In the genomic region with DNA sequence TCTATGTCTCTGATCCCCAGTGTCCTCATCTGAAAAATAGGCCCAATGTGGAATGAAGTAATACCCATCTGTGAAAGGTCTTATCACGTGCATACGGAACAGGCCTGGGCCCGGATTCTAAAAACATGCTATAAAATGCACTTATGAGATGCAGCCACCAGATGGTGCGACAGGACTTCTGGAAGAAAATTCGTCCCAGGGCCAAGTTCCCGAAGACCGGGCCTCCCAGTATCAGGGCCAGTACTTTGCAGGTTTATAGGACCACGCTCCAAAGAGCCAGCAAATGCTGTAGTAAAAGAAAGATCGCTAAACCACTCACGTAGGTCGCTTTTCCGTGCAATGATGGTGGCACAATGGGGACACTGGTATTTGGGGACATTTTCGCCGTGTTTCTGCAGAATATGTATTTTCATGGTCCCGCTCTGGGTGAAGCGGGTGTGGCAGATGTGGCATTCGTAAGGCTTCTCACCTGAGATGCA, we compare ENCODE assay signal across 9 cellular contexts. TPM values are rescaled to one million over a fixed set of nuclear protein-coding genes. Genes with fewer than 3 reads are reported as not detected.
DNase-seq lines count a peak whose midpoint lies in the region; ATAC-seq, FAIRE-seq and TF ChIP-seq lines count a peak whose summit lies in the region.
"Had no signal": no experiment of that assay in that cellular context is flagged by ENCODE, and none has a peak within 500 bp of the region (broad histone marks: within the 10 kb centered on the region; RNA-seq: fewer than 3 reads in every experiment).

No MANE protein-coding gene starts in this region.

- no peaks in the 10 kb centered on the region for H3F3A ChIP-seq in PC-9 (ENCODE audit: insufficient read depth, low read depth)

- peaks cover 19% of the 10 kb centered on the region for H3K27me3 Mint-ChIP-seq in CD4-positive, alpha-beta T cell

- no peak overlapping the region for H3K4me2 ChIP-seq in PC-9
- no peak overlapping the region for H3K4me2 ChIP-seq in keratinocyte (ENCODE audit: control insufficient read depth, extremely low read depth, insufficient read depth, low read depth, low read length)

- intact Hi-C loops in CD4-positive, alpha-beta T cell (cut with DNase I, micrococcal nuclease), result loop anchor here (1.0 to 5.0 kb wide), 3 partner anchors 78 to 695 kb away; no protein-coding TSS in a partner anchor
- intact Hi-C loops in PC-9 (cut with micrococcal nuclease; ENCODE audit: unreplicated experiment), result loop anchor here (1.0 to 5.0 kb wide), 3 partner anchors 80 to 695 kb away; no protein-coding TSS in a partner anchor

- H3K4me3 ChIP-seq in PC-9 (no peak overlapping the region), keratinocyte (ENCODE audit: control insufficient read depth in 2 of 3, extremely low read depth in 1 of 3, insufficient read depth in 2 of 3, low read depth in 1 of 3, low read length in 3 of 3) (no peak overlapping the region)

- dilution Hi-C loops in keratinocyte (cut with MboI; ENCODE audit: extremely low pct_ligation_motif_present, low sequenced_read_pairs), result no loop called here

- no peaks in the 10 kb centered on the region for H3K4me1 ChIP-seq in PC-9 (replicated peaks; ENCODE audit: insufficient read depth)
- H3K4me1 ChIP-seq in keratinocyte (ENCODE audit: control insufficient read depth, extremely low read depth, insufficient read depth, low read length), result no peaks in the 10 kb centered on the region

- no peaks in the 10 kb centered on the region for H3K4me1 Mint-ChIP-seq in CD4-positive, alpha-beta T cell (ENCODE audit: low read depth)
- H3K4me1 Mint-ChIP-seq: naive thymus-derived CD8-positive, alpha-beta T cell had no signal

- no peaks in the 10 kb centered on the region for H3K9me1 ChIP-seq in keratinocyte (ENCODE audit: control insufficient read depth, extremely low read depth, insufficient read depth, low read length)

- H3K4me3 Mint-ChIP-seq in CD4-positive, alpha-beta T cell, result no peak overlapping the region
- H3K4me3 Mint-ChIP-seq: naive thymus-derived CD8-positive, alpha-beta T cell had no signal

- peak in 3 of 10 experiments; percentile 5 to 12 (median 8) for DNase-seq in CD4-positive, alpha-beta T cell
- DNase-seq in HCEC 1CT, result peak; percentile 45
- peak; percentile 56 for DNase-seq in PC-9
- peak; percentile 79 for DNase-seq in cerebellar cortex (ENCODE audit: low spot score)
- DNase-seq in keratinocyte (ENCODE audit: low read depth, low spot score), result no peak
- DNase-seq in stimulated activated CD8-positive, alpha-beta memory T cell treated with anti-CD3 and anti-CD28 coated beads, Interleukin-4, amount 100 ng/mL, for 48 hours, result peak; percentile 43
- no peak for DNase-seq in NCI-H2029 (lab: John Stamatoyannopoulos, UW)

- H3K9me3 Mint-ChIP-seq in CD4-positive, alpha-beta T cell, result no peaks in the 10 kb centered on the region
- H3K9me3 Mint-ChIP-seq: naive thymus-derived CD8-positive, alpha-beta T cell had no signal

- no peaks in the 10 kb centered on the region for H3K36me3 Mint-ChIP-seq in CD4-positive, alpha-beta T cell (ENCODE audit: low read depth)
- H3K36me3 Mint-ChIP-seq: naive thymus-derived CD8-positive, alpha-beta T cell had no signal

- no peaks in the 10 kb centered on the region for H3K9me3 ChIP-seq in CD4-positive, alpha-beta T cell (ENCODE audit: control insufficient read depth, low read length)
- H3K9me3 ChIP-seq in PC-9 (ENCODE audit: insufficient read depth, low read depth) (no peaks in the 10 kb centered on the region), keratinocyte (ENCODE audit: control insufficient read depth, low read depth, low read length) (no peaks in the 10 kb centered on the region)

- CTCF ChIA-PET in CD4-positive, alpha-beta T cell (lab: Charles Lee), result no interaction called here
- CTCF ChIA-PET in PC-9 (lab: Charles Lee), result interaction anchor here (0.7 kb wide), 2 partner anchors 684 to 1074 kb away, joined by 4 to 5 read pairs; no protein-coding TSS in a partner anchor

- POLR2A ChIA-PET in CD4-positive, alpha-beta T cell (lab: Charles Lee), result no interaction called here
- POLR2A ChIA-PET in PC-9 (lab: Charles Lee; ENCODE audit: unreplicated experiment), result no interaction called here

- H2AFZ ChIP-seq in PC-9 (no peak overlapping the region), keratinocyte (ENCODE audit: control insufficient read depth, low read length) (no peak overlapping the region)

- peak; percentile 51 for TF ChIP-seq CTCF in CD4-positive, alpha-beta T cell (IDR thresholded peaks at IDR 0.05)
- TF ChIP-seq CTCF in PC-9 (conservative IDR thresholded peaks at IDR 0.05) (peak; percentile 92), keratinocyte (optimal IDR thresholded peaks at IDR 0.05 in 1 of 3, IDR thresholded peaks at IDR 0.05 in 1 of 3, conservative IDR thresholded peaks at IDR 0.05 in 1 of 3; ENCODE audit: extremely low read depth in 1 of 3, insufficient read depth in 2 of 3, low read length in 3 of 3) (peak; percentile 71 to 78 (median 72))

- H3K9ac ChIP-seq in keratinocyte (ENCODE audit: control insufficient read depth, extremely low read depth, insufficient read depth, low read length), result no peak overlapping the region

- no peaks in the 10 kb centered on the region for H3K9me2 ChIP-seq in PC-9 (ENCODE audit: insufficient read depth)

- H4K20me1 ChIP-seq in PC-9 (ENCODE audit: insufficient read depth), result no peaks in the 10 kb centered on the region
- H4K20me1 ChIP-seq in keratinocyte (ENCODE audit: control insufficient read depth, extremely low read depth, insufficient read depth, low read length), result no peaks in the 10 kb centered on the region

- no TSS peak for BruUV-seq in PC-9 (replicated peaks; lab: Mats Ljungman, UMichigan)

- FAIRE-seq in keratinocyte (lab: Jason Lieb, UNC), result no peak

- peaks cover 9% of the 10 kb centered on the region for H3K27me3 ChIP-seq in CD4-positive, alpha-beta T cell (ENCODE audit: control insufficient read depth, insufficient read depth, low read length)
- H3K27me3 ChIP-seq in PC-9 (ENCODE audit: insufficient read depth, low read depth) (peaks cover 9% of the 10 kb centered on the region; the same call in 1 of the 2 replicates), keratinocyte (ENCODE audit: control insufficient read depth, extremely low read depth, insufficient read depth, low read length) (peaks cover 9% of the 10 kb centered on the region)

- H3K27ac ChIP-seq in CD4-positive, alpha-beta T cell (ENCODE audit: low read depth, low read length), result no peak overlapping the region
- no peak overlapping the region for H3K27ac ChIP-seq in PC-9
- H3K27ac ChIP-seq in keratinocyte (ENCODE audit: control insufficient read depth, insufficient read depth, low read length), result no peak overlapping the region

- H3K36me3 ChIP-seq in PC-9 (ENCODE audit: low read depth), result no peaks in the 10 kb centered on the region
- no peaks in the 10 kb centered on the region for H3K36me3 ChIP-seq in keratinocyte (ENCODE audit: control insufficient read depth in 2 of 2, extremely low read depth in 1 of 2, insufficient read depth in 2 of 2, low read length in 2 of 2)

- ATAC-seq in CD4-positive, alpha-beta T cell (ENCODE audit: poor library complexity), result no peak
- ATAC-seq in HG02970 (IDR thresholded peaks at IDR 0.05; ENCODE audit: low FRiP score, unreplicated experiment), result no peak
- ATAC-seq: naive thymus-derived CD8-positive, alpha-beta T cell had no signal

- H3K27ac Mint-ChIP-seq in CD4-positive, alpha-beta T cell, result no peak overlapping the region
- H3K27ac Mint-ChIP-seq: naive thymus-derived CD8-positive, alpha-beta T cell had no signal

- H3K79me2 ChIP-seq in PC-9 (ENCODE audit: low read depth), result no peaks in the 10 kb centered on the region
- H3K79me2 ChIP-seq in keratinocyte (ENCODE audit: control insufficient read depth, insufficient read depth, low read length), result no peaks in the 10 kb centered on the region

RNA-seq across cellular contexts. Expression of a gene that starts 10.6 kb away (rescaled TPM):
- not detected for total RNA-seq in CD4-positive, alpha-beta T cell
- not detected in 2 replicates for total RNA-seq in PC-9 (2021)
- not detected in 3 replicates for polyA plus RNA-seq in keratinocyte
- not detected for polyA plus RNA-seq in keratinocyte (2011; ENCODE audit: low read depth)
- polyA plus RNA-seq in keratinocyte (2011; cell fraction: cytosol; rRNA removed), result not detected in 2 replicates
- polyA plus RNA-seq in keratinocyte (2011; cell fraction: nucleus; rRNA removed), result not detected in 2 replicates
- polyA plus RNA-seq in keratinocyte (2012; ENCODE audit: low replicate concordance), result not detected in 2 replicates
- not detected in 3 replicates for polyA minus RNA-seq in keratinocyte
- not detected for polyA minus RNA-seq in keratinocyte (2011; cell fraction: cytosol; rRNA and poly(A)+ RNA removed)
- not detected in 2 replicates for polyA minus RNA-seq in keratinocyte (2011; cell fraction: nucleus; rRNA and poly(A)+ RNA removed)
- total RNA-seq: naive thymus-derived CD8-positive, alpha-beta T cell had no signal
- polyA plus RNA-seq: naive thymus-derived CD8-positive, alpha-beta T cell had no signal

RNA-seq across cellular contexts. Expression of a gene that starts 46.6 kb away (rescaled TPM):
- not detected for total RNA-seq in CD4-positive, alpha-beta T cell
- not detected in 2 replicates for total RNA-seq in PC-9 (2021)
- not detected in 3 replicates for polyA plus RNA-seq in keratinocyte
- not detected for polyA plus RNA-seq in keratinocyte (2011; ENCODE audit: low read depth)
- not detected in 2 replicates for polyA plus RNA-seq in keratinocyte (2011; cell fraction: cytosol; rRNA removed)
- not detected in 2 replicates for polyA plus RNA-seq in keratinocyte (2011; cell fraction: nucleus; rRNA removed)
- not detected in 2 replicates for polyA plus RNA-seq in keratinocyte (2012; ENCODE audit: low replicate concordance)
- polyA minus RNA-seq in keratinocyte, result 0.10 TPM in 1 of 3 replicates, not detected in the others
- polyA minus RNA-seq in keratinocyte (2011; cell fraction: cytosol; rRNA and poly(A)+ RNA removed), result not detected
- not detected in 2 replicates for polyA minus RNA-seq in keratinocyte (2011; cell fraction: nucleus; rRNA and poly(A)+ RNA removed)
- total RNA-seq: naive thymus-derived CD8-positive, alpha-beta T cell had no signal
- polyA plus RNA-seq: naive thymus-derived CD8-positive, alpha-beta T cell had no signal

Comparison
In these comparisons a context has a peak if more than half of its experiments do, and no peak if none do; other contexts are left out.
1. DNase-seq: peak in HCEC 1CT (single experiment), PC-9 (2 of 2), cerebellar cortex (single experiment) and stimulated activated CD8-positive, alpha-beta memory T cell treated with anti-CD3 and anti-CD28 coated beads, Interleukin-4, amount 100 ng/mL, for 48 hours (single experiment); none in keratinocyte (single experiment) and NCI-H2029 (single experiment).
2. Peak in every context shown above with its lines, with median percentiles within 50 percentile points of each other: CTCF ChIP-seq.